Comparison of ENCODE assay signal across 9 cellular contexts in the genomic region with DNA sequence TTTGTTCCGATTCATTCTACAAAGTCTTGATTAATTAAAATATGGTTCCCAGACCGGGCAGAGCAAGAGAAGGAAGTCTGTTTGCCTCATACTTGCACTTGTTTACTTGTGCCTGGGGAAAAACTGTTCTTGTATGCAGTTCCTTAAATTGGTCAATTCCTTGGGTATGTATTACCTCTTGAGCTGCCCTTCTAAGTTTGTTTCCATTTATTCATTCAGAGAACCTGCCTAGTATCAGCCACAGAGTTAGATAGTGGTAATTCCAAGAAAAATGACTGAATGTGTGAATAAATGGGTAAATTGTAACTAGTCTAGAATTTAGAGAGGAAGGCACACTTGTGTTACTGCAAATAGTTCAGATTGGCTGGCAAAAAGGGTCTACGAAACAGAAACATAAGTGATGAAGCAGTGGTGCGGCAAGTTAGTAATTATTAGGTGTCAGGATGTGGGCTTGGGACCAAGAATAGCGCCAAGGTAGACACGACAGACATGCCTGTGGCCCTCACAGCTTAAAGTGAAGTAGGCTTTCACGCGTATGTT. TPM values are rescaled to one million over a fixed set of nuclear protein-coding genes. Genes with fewer than 3 reads are reported as not detected.
A peak's percentile ranks its signal among the peaks of the same experiment; 100 is the strongest.
DNase-seq lines count a peak whose midpoint lies in the region; ATAC-seq and TF ChIP-seq lines count a peak whose summit lies in the region.
"Had no signal": no experiment of that assay in that cellular context is flagged by ENCODE, and none has a peak within 500 bp of the region (broad histone marks: within the 10 kb centered on the region; RNA-seq: fewer than 3 reads in every experiment).

No MANE protein-coding gene starts in this region.

- DNase-seq in GM19240 (ENCODE audit: insufficient read length, low spot score) (peak; percentile 65), WTC11 (ENCODE audit: low spot score) (no peak), glutamatergic neuron (no peak), smooth muscle cell (lab: John Stamatoyannopoulos, UW; ENCODE audit: unreplicated experiment) (no peak), midbrain (lab: John Stamatoyannopoulos, UW) (no peak), NCI-H1694 (lab: John Stamatoyannopoulos, UW) (no peak)

- H3K27ac Mint-ChIP-seq in WTC11 (no peak overlapping the region), glutamatergic neuron (ENCODE audit: unreplicated experiment) (no peak overlapping the region)

- H2AFZ ChIP-seq in smooth muscle cell (ENCODE audit: low read depth): peak overlapping the region; percentile 77

- peak overlapping the region; percentile 62 to 82 (median 68); a peak in 19 of 20 replicates for H3K4me3 ChIP-seq in BLaER1 treated with 17β-estradiol and CSF1 and Interleukin-3, amounts not matched to agents 10 nM and 100 nM
- H3K4me3 ChIP-seq in smooth muscle cell: peak overlapping the region; percentile 74

- H3F3A ChIP-seq in smooth muscle cell (ENCODE audit: low read depth): no peaks in the 10 kb centered on the region

- H3K4me3 Mint-ChIP-seq in WTC11: peak overlapping the region; percentile 85
- peak overlapping the region; percentile 92 for H3K4me3 Mint-ChIP-seq in glutamatergic neuron (ENCODE audit: unreplicated experiment)

- peak overlapping the region in 5 of 11 experiments; percentile 24 to 85 (median 60); a peak in 8 of 22 replicates for H3K27ac ChIP-seq in BLaER1 treated with 17β-estradiol and CSF1 and Interleukin-3, amounts not matched to agents 10 nM and 100 nM
- H3K27ac ChIP-seq in smooth muscle cell (ENCODE audit: low read depth): no peak overlapping the region

- CTCF ChIA-PET in WTC11 (lab: Charles Lee): interaction anchor here (0.6 to 1.2 kb wide), 7 partner anchors 9 to 1769 kb away, joined by 3 to 5 read pairs (median 3); partner anchors contain the start of gene SYCP2L

- no peaks in the 10 kb centered on the region for H3K79me2 ChIP-seq in smooth muscle cell (ENCODE audit: low read depth)

- H4K20me1 ChIP-seq in BLaER1 treated with 17β-estradiol and CSF1 and Interleukin-3, amounts not matched to agents 10 nM and 100 nM: peaks cover 0 to 16% (median 6%) of the 10 kb centered on the region in 11 experiments; a peak in 11 of 22 replicates
- no peaks in the 10 kb centered on the region for H4K20me1 ChIP-seq in smooth muscle cell (ENCODE audit: low read depth)

- H3K4me2 ChIP-seq in BLaER1 treated with 17β-estradiol and CSF1 and Interleukin-3, amounts not matched to agents 10 nM and 100 nM: peak overlapping the region; percentile 75 to 100 (median 99)
- peak overlapping the region; percentile 99 for H3K4me2 ChIP-seq in smooth muscle cell

- WGBS in smooth muscle cell (ENCODE audit: low lambda C conversion rate): 70% methylated on average over 8 of the region's 8 CpGs

- H3K9ac ChIP-seq in BLaER1 treated with 17β-estradiol and CSF1 and Interleukin-3, amounts not matched to agents 10 nM and 100 nM: peak overlapping the region in 6 of 11 experiments; percentile 22 to 86 (median 76); a peak in 10 of 22 replicates
- no peak overlapping the region for H3K9ac ChIP-seq in smooth muscle cell (ENCODE audit: low read depth)

- H3K9me3 ChIP-seq in BLaER1 treated with 17β-estradiol and CSF1 and Interleukin-3, amounts not matched to agents 10 nM and 100 nM (replicated peaks in 1 of 11): peaks cover 12 to 28% (median 23%) of the 10 kb centered on the region in 11 experiments
- no peaks in the 10 kb centered on the region for H3K9me3 ChIP-seq in smooth muscle cell (replicated peaks; ENCODE audit: low read depth)

- H3K27me3 Mint-ChIP-seq in WTC11 (ENCODE audit: low read depth) (peaks cover 67% of the 10 kb centered on the region), glutamatergic neuron (ENCODE audit: unreplicated experiment) (no peaks in the 10 kb centered on the region)

- ATAC-seq in HG03175 (IDR thresholded peaks at IDR 0.05; ENCODE audit: unreplicated experiment) (peak; percentile 75), WTC11 (no peak)

- peaks cover 11 to 22% (median 19%) of the 10 kb centered on the region in 10 experiments for H3K4me1 ChIP-seq in BLaER1 treated with 17β-estradiol and CSF1 and Interleukin-3, amounts not matched to agents 10 nM and 100 nM
- H3K4me1 ChIP-seq in smooth muscle cell (ENCODE audit: low read depth): peaks cover 14% of the 10 kb centered on the region

- TF ChIP-seq CTCF in WTC11 (IDR thresholded peaks at IDR 0.05): no peak
- TF ChIP-seq CTCF in glutamatergic neuron (IDR thresholded peaks at IDR 0.05; ENCODE audit: partially characterized antibody, unreplicated experiment): no peak
- no peak for TF ChIP-seq CTCF in smooth muscle cell (IDR thresholded peaks at IDR 0.05; ENCODE audit: borderline replicate concordance, insufficient read depth, poor library complexity, severe bottlenecking)

- POLR2A ChIA-PET in WTC11 (lab: Charles Lee): interaction anchor here (0.7 kb wide), 1 partner anchor 144 kb away, joined by 4 read pairs; the partner anchor contains the start of genes C6orf52 and PAK1IP1

- H3K27me3 ChIP-seq in BLaER1 treated with 17β-estradiol and CSF1 and Interleukin-3, amounts not matched to agents 10 nM and 100 nM: peaks cover 26 to 50% (median 40%) of the 10 kb centered on the region in 11 experiments
- peaks cover 42% of the 10 kb centered on the region for H3K27me3 ChIP-seq in smooth muscle cell (ENCODE audit: low read depth)

- H3K36me3 ChIP-seq in BLaER1 treated with 17β-estradiol and CSF1 and Interleukin-3, amounts not matched to agents 10 nM and 100 nM: peaks cover 0 to 10% (median 0%) of the 10 kb centered on the region in 11 experiments; a peak in 5 of 22 replicates
- H3K36me3 ChIP-seq in smooth muscle cell (ENCODE audit: low read depth): no peaks in the 10 kb centered on the region

- peaks cover 6% of the 10 kb centered on the region for H3K36me3 Mint-ChIP-seq in WTC11
- peaks cover 4% of the 10 kb centered on the region for H3K36me3 Mint-ChIP-seq in glutamatergic neuron (ENCODE audit: unreplicated experiment)

- H3K4me1 Mint-ChIP-seq in WTC11 (peaks cover 10% of the 10 kb centered on the region), glutamatergic neuron (ENCODE audit: low read depth, unreplicated experiment) (peaks cover 4% of the 10 kb centered on the region)

- H3K9me3 Mint-ChIP-seq in WTC11 (peaks cover 7% of the 10 kb centered on the region), glutamatergic neuron (ENCODE audit: unreplicated experiment) (no peaks in the 10 kb centered on the region)

TF ChIP-seq in WTC11, 78 proteins besides CTCF, POLR2A, EP300 and RAD21:
- TF ChIP-seq ESRRA (CRISPR knock-in tag; IDR thresholded peaks at IDR 0.05; ENCODE audit: borderline replicate concordance) (no peak), CREM (CRISPR knock-in tag; IDR thresholded peaks at IDR 0.05) (no peak), ZNF532 (CRISPR knock-in tag; IDR thresholded peaks at IDR 0.05; ENCODE audit: borderline replicate concordance) (no peak), NR1H2 (CRISPR knock-in tag; IDR thresholded peaks at IDR 0.05) (no peak)
- TF ChIP-seq, protein P1, sequence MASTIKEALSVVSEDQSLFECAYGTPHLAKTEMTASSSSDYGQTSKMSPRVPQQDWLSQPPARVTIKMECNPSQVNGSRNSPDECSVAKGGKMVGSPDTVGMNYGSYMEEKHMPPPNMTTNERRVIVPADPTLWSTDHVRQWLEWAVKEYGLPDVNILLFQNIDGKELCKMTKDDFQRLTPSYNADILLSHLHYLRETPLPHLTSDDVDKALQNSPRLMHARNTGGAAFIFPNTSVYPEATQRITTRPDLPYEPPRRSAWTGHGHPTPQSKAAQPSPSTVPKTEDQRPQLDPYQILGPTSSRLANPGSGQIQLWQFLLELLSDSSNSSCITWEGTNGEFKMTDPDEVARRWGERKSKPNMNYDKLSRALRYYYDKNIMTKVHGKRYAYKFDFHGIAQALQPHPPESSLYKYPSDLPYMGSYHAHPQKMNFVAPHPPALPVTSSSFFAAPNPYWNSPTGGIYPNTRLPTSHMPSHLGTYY (CRISPR knock-in tag; IDR thresholded peaks at IDR 0.05): no peak

RNA-seq across cellular contexts. Expression of gene MAK, which starts 0.5 kb away (rescaled TPM):
- total RNA-seq in WTC11 (2021): 0.07 to 0.21 TPM (median 0.16 TPM) in 3 replicates
- not detected for total RNA-seq in glutamatergic neuron (ENCODE audit: unreplicated experiment)
- total RNA-seq in smooth muscle cell: not detected in 2 replicates
- 0.07 and 0.14 TPM in 2 replicates for polyA plus RNA-seq in smooth muscle cell

RNA-seq across cellular contexts. Expression of gene GCM2, which starts 43.0 kb away (rescaled TPM):
- 0.07 to 0.09 TPM in 2 of 3 replicates, not detected in the other for total RNA-seq in WTC11 (2021)
- not detected for total RNA-seq in glutamatergic neuron (ENCODE audit: unreplicated experiment)
- total RNA-seq in smooth muscle cell: not detected in 2 replicates
- 0.13 TPM in 1 of 2 replicates, not detected in the other for polyA plus RNA-seq in smooth muscle cell
- total RNA-seq: NCI-H460 had no signal

RNA-seq across cellular contexts. Expression of gene SYCP2L, which starts 48.0 kb away (rescaled TPM):
- 5.4 to 6.7 TPM (median 6.3 TPM) in 3 replicates for total RNA-seq in WTC11 (2021)
- 20.5 TPM for total RNA-seq in glutamatergic neuron (ENCODE audit: unreplicated experiment)
- total RNA-seq in smooth muscle cell: 2.8 and 6.4 TPM in 2 replicates
- 0.74 and 0.86 TPM in 2 replicates for polyA plus RNA-seq in smooth muscle cell
